In the genomic region with DNA sequence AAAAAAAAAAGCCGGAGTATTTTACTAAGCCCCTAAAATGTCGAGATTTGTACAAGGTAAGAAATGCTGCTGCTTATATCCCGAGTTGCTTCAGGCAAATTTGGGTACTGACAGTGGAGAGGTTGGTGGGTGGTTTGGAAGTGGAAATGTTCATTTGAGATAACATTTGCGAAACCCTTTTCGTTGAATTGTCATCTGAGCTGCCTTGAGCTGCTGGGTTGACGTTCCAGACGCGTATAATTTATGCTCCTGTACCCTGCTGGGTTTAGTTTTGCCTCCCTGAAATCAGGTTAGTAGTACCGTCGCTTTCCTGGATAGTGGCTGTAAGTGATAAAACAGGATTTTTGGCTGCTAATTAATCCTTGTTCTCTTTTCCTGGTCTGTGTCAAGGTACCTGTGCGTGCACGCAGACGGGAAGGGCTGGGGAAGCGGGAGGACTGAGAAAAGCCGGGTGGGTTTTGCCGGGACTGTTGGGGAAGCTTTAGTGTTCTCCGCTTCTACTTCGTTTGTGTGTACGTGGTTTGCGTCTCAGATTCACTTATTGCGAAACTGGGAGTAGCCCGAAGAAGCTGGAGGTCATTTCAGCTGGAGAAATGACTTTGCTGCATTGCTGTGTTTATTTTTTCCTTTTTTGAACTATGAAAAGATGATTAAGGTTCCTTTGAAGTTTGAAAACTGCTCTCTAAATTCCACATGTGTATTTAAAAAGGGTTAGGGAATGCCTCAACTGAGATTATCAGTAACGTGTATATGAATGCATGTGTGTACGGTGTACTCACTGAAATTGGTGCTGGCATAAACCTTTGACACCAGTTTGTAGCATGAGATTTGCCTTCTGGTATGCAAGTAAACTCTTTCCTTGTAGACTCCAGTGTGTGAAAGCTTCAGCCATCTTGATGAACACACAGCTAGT, we compare ENCODE assay signal across 8 cellular contexts. TPM values are rescaled to one million over a fixed set of nuclear protein-coding genes. Genes with fewer than 3 reads are reported as not detected.
DNase-seq lines count a peak whose midpoint lies in the region; ATAC-seq, FAIRE-seq and TF ChIP-seq lines count a peak whose summit lies in the region.

No MANE protein-coding gene starts in this region.

- peak overlapping the region; percentile 91 to 96 (median 95) for H3K4me3 ChIP-seq in endothelial cell of umbilical vein (replicated peaks in 1 of 3; ENCODE audit: insufficient read depth in 1 of 3, low read depth in 1 of 3, low read length in 3 of 3)
- H3K4me3 ChIP-seq in mucosa of descending colon = peak overlapping the region; percentile 88
- peak overlapping the region; percentile 70 for H3K4me3 ChIP-seq in urinary bladder (ENCODE audit: low read depth, low read length)

- WGBS in urinary bladder = 3% methylated on average over 24 of the region's 24 CpGs

- no peaks in the 10 kb centered on the region for H3K36me3 ChIP-seq in endothelial cell of umbilical vein (ENCODE audit: control insufficient read depth in 2 of 2, extremely low read depth in 1 of 2, insufficient read depth in 2 of 2, low read length in 2 of 2)
- no peaks in the 10 kb centered on the region for H3K36me3 ChIP-seq in mucosa of descending colon (ENCODE audit: low read depth)
- no peaks in the 10 kb centered on the region for H3K36me3 ChIP-seq in urinary bladder (ENCODE audit: insufficient read depth)

- H3K27me3 ChIP-seq in endothelial cell of umbilical vein (ENCODE audit: control insufficient read depth in 2 of 2, insufficient read depth in 2 of 2, low read length in 2 of 2) = no peaks in the 10 kb centered on the region

- H3K4me2 ChIP-seq in endothelial cell of umbilical vein (ENCODE audit: insufficient read depth, low read length) = peak overlapping the region; percentile 96

- peak overlapping the region; percentile 81 for H3K27ac ChIP-seq in endothelial cell of umbilical vein (ENCODE audit: insufficient read depth, low read depth, low read length)
- peak overlapping the region; percentile 89 for H3K27ac ChIP-seq in urinary bladder (ENCODE audit: low read depth)

- H2AFZ ChIP-seq in endothelial cell of umbilical vein (ENCODE audit: low read depth, low read length) = peak overlapping the region; percentile 52

- BruUV-seq in endothelial cell of umbilical vein (replicated peaks; lab: Mats Ljungman, UMichigan) = TSS peak; percentile 33

- peaks cover 16% of the 10 kb centered on the region for H3K4me1 ChIP-seq in endothelial cell of umbilical vein (ENCODE audit: control insufficient read depth, extremely low read depth, insufficient read depth, low read length)
- peaks cover 24% of the 10 kb centered on the region for H3K4me1 ChIP-seq in mucosa of descending colon (ENCODE audit: low read depth)
- peaks cover 2% of the 10 kb centered on the region for H3K4me1 ChIP-seq in urinary bladder (ENCODE audit: insufficient read depth)

- DNase-seq in D341Med (ENCODE audit: low spot score) = peak; percentile 16
- peak; percentile 57 for DNase-seq in KBM-7
- peak; percentile 53 for DNase-seq in SW480 (ENCODE audit: low spot score)
- peak; percentile 51 for DNase-seq in endothelial cell of umbilical vein (ENCODE audit: low read depth, low spot score)
- DNase-seq in mucosa of descending colon = peak; percentile 58 to 64 (median 63)

- intact Hi-C loops in endothelial cell of umbilical vein (cut with micrococcal nuclease) = loop anchor here (1.0 kb wide), 1 partner anchor 19 kb away; no protein-coding TSS in a partner anchor
- intact Hi-C loops in mucosa of descending colon (cut with DNase I, micrococcal nuclease) = no loop called here

- POLR2A ChIA-PET in endothelial cell of umbilical vein (lab: Charles Lee) = interaction anchor here (0.6 to 1.1 kb wide), 5 partner anchors 30 to 1201 kb away, joined by 3 to 6 read pairs (median 6); partner anchors contain the start of genes MDH1 and WDPCP

- peak overlapping the region; percentile 92 for H3K9ac ChIP-seq in endothelial cell of umbilical vein (replicated peaks; ENCODE audit: extremely low read depth, insufficient read depth, low read length)

- peaks cover 49% of the 10 kb centered on the region for H3K79me2 ChIP-seq in endothelial cell of umbilical vein (ENCODE audit: control insufficient read depth, insufficient read depth, low read length)

- FAIRE-seq in endothelial cell of umbilical vein (lab: Jason Lieb, UNC) = no peak

- H4K20me1 ChIP-seq in endothelial cell of umbilical vein (replicated peaks; ENCODE audit: control insufficient read depth, extremely low read depth, insufficient read depth, low read length) = peaks cover 3% of the 10 kb centered on the region

- H3K9me3 ChIP-seq in endothelial cell of umbilical vein (replicated peaks; ENCODE audit: control insufficient read depth, insufficient read depth, low read length) = no peaks in the 10 kb centered on the region
- H3K9me3 ChIP-seq in mucosa of descending colon = no peaks in the 10 kb centered on the region

- H3K9me1 ChIP-seq in endothelial cell of umbilical vein (replicated peaks; ENCODE audit: control insufficient read depth, extremely low read depth, insufficient read depth, low read length) = no peaks in the 10 kb centered on the region

- CTCF ChIA-PET in endothelial cell of umbilical vein (lab: Charles Lee) = interaction anchor here (0.8 to 3.6 kb wide), 13 partner anchors 8 to 158 kb away, joined by 3 to 44 read pairs (median 4); no protein-coding TSS in a partner anchor

- dilution Hi-C loops in endothelial cell of umbilical vein (cut with MboI; ENCODE audit: extremely low pct_ligation_motif_present, low sequenced_read_pairs) = no loop called here

- peak; percentile 10 for ATAC-seq in mucosa of descending colon
- ATAC-seq in GM19023 (IDR thresholded peaks at IDR 0.05; ENCODE audit: unreplicated experiment) = no peak
- no peak for ATAC-seq in HG02981 (IDR thresholded peaks at IDR 0.05; ENCODE audit: unreplicated experiment)

- TF ChIP-seq CTCF in endothelial cell of umbilical vein (IDR thresholded peaks at IDR 0.05; ENCODE audit: extremely low read depth in 1 of 2, insufficient read depth in 1 of 2, low read depth in 1 of 2, low read length in 2 of 2) (no peak), mucosa of descending colon (IDR thresholded peaks at IDR 0.05) (no peak)

- in situ Hi-C loops in KBM-7 (cut with MboI; ENCODE audit: low pct_unique_long_range_greater_than_20kb, low sequenced_read_pairs) = no loop called here

- TF ChIP-seq POLR2A in endothelial cell of umbilical vein (IDR thresholded peaks at IDR 0.05; ENCODE audit: low read depth, low read length) = no peak

TF ChIP-seq in endothelial cell of umbilical vein, 7 proteins besides CTCF, POLR2A, EP300 and RAD21:
- TF ChIP-seq GATA2 (IDR thresholded peaks at IDR 0.05; ENCODE audit: insufficient read depth, insufficient read length, low read depth, low read length) (no peak), MYC (IDR thresholded peaks at IDR 0.05; ENCODE audit: low read depth, low read length) (no peak), POLR2AphosphoS5 (IDR thresholded peaks at IDR 0.05; ENCODE audit: insufficient read depth, low read depth, low read length) (no peak), FOS (IDR thresholded peaks at IDR 0.05; ENCODE audit: borderline replicate concordance, insufficient read depth, low read length) (no peak), EZH2 (IDR thresholded peaks at IDR 0.05; ENCODE audit: borderline replicate concordance, low read depth, low read length, severe bottlenecking) (no peak), JUN (IDR thresholded peaks at IDR 0.05; ENCODE audit: borderline replicate concordance, insufficient read depth, insufficient read length, low read depth) (no peak)
- TF ChIP-seq, protein P1, sequence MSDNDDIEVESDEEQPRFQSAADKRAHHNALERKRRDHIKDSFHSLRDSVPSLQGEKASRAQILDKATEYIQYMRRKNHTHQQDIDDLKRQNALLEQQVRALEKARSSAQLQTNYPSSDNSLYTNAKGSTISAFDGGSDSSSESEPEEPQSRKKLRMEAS (IDR thresholded peaks at IDR 0.05; ENCODE audit: insufficient read depth, insufficient read length) = no peak
TF ChIP-seq in endothelial cell of umbilical vein: peak in this region for 0.

RNA-seq across cellular contexts. Expression of gene UGP2, which starts 0.7 kb away (rescaled TPM):
- total RNA-seq in endothelial cell of umbilical vein (57.7 and 63.9 TPM in 2 replicates), mucosa of descending colon (100 to 1,000 TPM; 408 to 683 (median 538) TPM), urinary bladder (158 TPM)
- polyA plus RNA-seq in endothelial cell of umbilical vein (9.0 and 14.2 TPM in 2 replicates), urinary bladder (134 TPM)
- polyA plus RNA-seq in endothelial cell of umbilical vein (2011; cell fraction: cytosol; rRNA removed) = 28.2 and 30.6 TPM in 2 replicates
- 17.3 and 21.9 TPM in 2 replicates for polyA plus RNA-seq in endothelial cell of umbilical vein (2011; cell fraction: nucleus; rRNA removed)
- 83.0 and 104 TPM in 2 replicates for polyA plus RNA-seq in endothelial cell of umbilical vein (2012)
- polyA minus RNA-seq in endothelial cell of umbilical vein = 9.3 and 13.1 TPM in 2 replicates
- 35.2 TPM for polyA minus RNA-seq in endothelial cell of umbilical vein (2011; cell fraction: cytosol; rRNA and poly(A)+ RNA removed)
- 8.8 and 13.2 TPM in 2 replicates for polyA minus RNA-seq in endothelial cell of umbilical vein (2011; cell fraction: nucleus; rRNA and poly(A)+ RNA removed)
